Comparison of ENCODE assay signal across 23 cellular contexts in the genomic region with DNA sequence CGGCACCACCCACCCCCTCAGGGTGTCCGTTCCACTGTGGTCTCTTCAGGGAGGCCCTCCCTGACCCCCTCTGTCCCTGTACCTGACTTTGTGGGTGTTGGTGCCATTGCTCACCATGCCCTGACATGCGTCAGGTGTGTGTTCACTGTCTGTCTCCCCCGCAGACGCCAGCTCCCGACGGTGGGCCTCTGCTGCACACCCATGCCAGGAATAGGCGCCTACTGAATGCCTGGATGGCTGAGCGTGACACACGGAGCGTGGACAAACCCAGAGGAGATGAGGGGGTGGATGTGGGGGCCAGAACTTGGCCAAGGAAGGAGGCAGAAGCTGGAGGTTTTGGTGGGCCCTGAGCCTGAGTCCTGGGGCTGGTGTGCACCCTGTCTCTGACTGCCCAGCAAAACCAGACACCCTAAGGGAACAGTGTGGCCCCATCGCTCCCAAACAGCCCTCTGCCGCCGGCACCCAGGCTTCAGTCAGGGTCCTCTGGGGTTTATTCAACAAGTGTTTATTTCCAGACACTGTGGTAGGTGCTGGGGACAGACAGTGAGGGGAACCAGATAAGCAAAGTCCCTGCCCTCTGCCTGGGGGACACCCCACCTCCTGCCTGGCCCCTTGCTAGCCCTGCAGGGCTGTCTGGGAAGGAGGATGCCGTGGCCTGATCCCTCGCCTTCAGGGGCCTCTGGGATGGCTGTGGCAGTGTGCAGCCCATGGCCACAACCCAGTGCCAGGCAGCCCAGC.
"Had no signal": no experiment of that assay in that cellular context is flagged by ENCODE, and none has a peak within 500 bp of the region (broad histone marks: within the 10 kb centered on the region; RNA-seq: fewer than 3 reads in every experiment).

No MANE protein-coding gene starts in this region.

- H3K27ac ChIP-seq: heart left ventricle, lower lobe of right lung, neural progenitor cell, parathyroid adenoma, psoas muscle, tibial artery, upper lobe of right lung, vagina had no signal

- H3K27me3 ChIP-seq: neural progenitor cell, vagina had no signal

- H3K27me3 Mint-ChIP-seq: dendritic cell treated with granulocyte-macrophage colony-stimulating factor and Interleukin-4, amounts not matched to agents 40 ng/mL and 50 ng/mL, for 4 days had no signal

- H3K4me1 Mint-ChIP-seq: central memory CD8-positive, alpha-beta T cell had no signal

- H3K36me3 Mint-ChIP-seq: natural killer cell treated with Interleukin-12 subunit alpha and Interleukin-12 subunit beta and Interleukin-15 and Interleukin-18, amount 100 ng/mL, for 72 hours had no signal

- H3K4me3 Mint-ChIP-seq: central memory CD8-positive, alpha-beta T cell; dendritic cell treated with granulocyte-macrophage colony-stimulating factor and Interleukin-4, amounts not matched to agents 40 ng/mL and 50 ng/mL, for 4 days; natural killer cell treated with Interleukin-12 subunit alpha and Interleukin-12 subunit beta and Interleukin-15 and Interleukin-18, amount 100 ng/mL, for 72 hours; neural progenitor cell had no signal

- H3K9me3 Mint-ChIP-seq: central memory CD8-positive, alpha-beta T cell; dendritic cell treated with granulocyte-macrophage colony-stimulating factor and Interleukin-4, amounts not matched to agents 40 ng/mL and 50 ng/mL, for 4 days; natural killer cell treated with Interleukin-12 subunit alpha and Interleukin-12 subunit beta and Interleukin-15 and Interleukin-18, amount 100 ng/mL, for 72 hours had no signal

- ATAC-seq: left lobe of liver; lower lobe of right lung; natural killer cell treated with Interleukin-12 subunit alpha and Interleukin-12 subunit beta and Interleukin-15 and Interleukin-18, amount 100 ng/mL, for 72 hours; psoas muscle; sciatic nerve; upper lobe of right lung had no signal

- H3K27ac Mint-ChIP-seq: dendritic cell treated with granulocyte-macrophage colony-stimulating factor and Interleukin-4, amounts not matched to agents 40 ng/mL and 50 ng/mL, for 4 days; natural killer cell treated with Interleukin-12 subunit alpha and Interleukin-12 subunit beta and Interleukin-15 and Interleukin-18, amount 100 ng/mL, for 72 hours; neural progenitor cell had no signal

- DNase-seq: erythroblast; foreskin melanocyte; hippocampal formation; lower lobe of right lung; mesenchymal stem cell; midbrain; occipital lobe; retina; stimulated activated CD4-positive, alpha-beta T cell treated with anti-CD3 and anti-CD28 coated beads, Interleukin-2, amount 100 ng/mL, for 24 hours; stimulated activated CD4-positive, alpha-beta T cell treated with anti-CD3 and anti-CD28 coated beads, Interleukin-4, amount 100 ng/mL, for 4 hours; stimulated activated naive CD4-positive, alpha-beta T cell; tibial artery; upper lobe of right lung had no signal
